ENCODE assay signal across 8 cellular contexts in genomic region chr4:74188912-74189311, GRCh38.
"Had no signal": no experiment of that assay in that cellular context is flagged by ENCODE, and none has a peak within 500 bp of the region (broad histone marks: within the 10 kb centered on the region; RNA-seq: fewer than 3 reads in every experiment).

No MANE protein-coding gene starts in this region.

- H3K4me3 Mint-ChIP-seq: T-helper 17 cell had no signal

- H3K4me1 Mint-ChIP-seq: T-helper 17 cell had no signal

- H2AFZ ChIP-seq: PC-9 had no signal

- H3K9me3 ChIP-seq: Peyer's patch had no signal

- H3K27me3 Mint-ChIP-seq: T-helper 17 cell had no signal

- H3K9ac ChIP-seq: KMS-11 had no signal

- H3K4me2 ChIP-seq: KMS-11, PC-9 had no signal

- H3K27ac ChIP-seq: KMS-11, PC-9, Peyer's patch, SJCRH30 had no signal

- DNase-seq: NCI-H187 treated with DMSO at 0.1 percent for 48 hours; NK-92 treated with Interleukin-12 subunit alpha and Interleukin-12 subunit beta, amount 100 ng/mL, for 24 hours; Peyer's patch; T-helper 17 cell had no signal

- H3K27me3 ChIP-seq: Peyer's patch, SJCRH30 had no signal

- ATAC-seq: Right ventricle myocardium inferior had no signal

- H3K4me3 ChIP-seq: PC-9, Peyer's patch, SJCRH30 had no signal

- H3K36me3 ChIP-seq: Peyer's patch, SJCRH30 had no signal

- H3K4me1 ChIP-seq: Peyer's patch, SJCRH30 had no signal

- H3K27ac Mint-ChIP-seq: T-helper 17 cell had no signal
